8 cellular contexts compared by ENCODE assay signal in genomic region chr1:74673351-74674111, GRCh38. TPM values are rescaled to one million over a fixed set of nuclear protein-coding genes. Genes with fewer than 3 reads are reported as not detected.
DNase-seq lines count a peak whose midpoint lies in the region; ATAC-seq, FAIRE-seq and TF ChIP-seq lines count a peak whose summit lies in the region.

Gene ERICH3, minus strand, starts transcription at chr1:74673792. Its CDS starts 273 bp downstream, at chr1:74673519.

- FAIRE-seq in GM12891 (lab: Jason Lieb, UNC): peak; percentile 28
- FAIRE-seq in keratinocyte (lab: Jason Lieb, UNC): no peak

- WGBS in thyroid gland, 2 donors: 4 to 5% methylated on average over 31 to 42 of the region's 44 CpGs

- H3K27ac ChIP-seq in WERI-Rb-1: peak within 1 kb of the TSS; percentile 37; the same call in 1 of the 2 replicates
- no peak within 1 kb of the TSS for H3K27ac ChIP-seq in keratinocyte (ENCODE audit: control insufficient read depth, insufficient read depth, low read length)
- H3K27ac ChIP-seq in thyroid gland: no peak within 1 kb of the TSS

- H3K4me3 ChIP-seq in WERI-Rb-1 (ENCODE audit: low read depth, low read length) (peak within 1 kb of the TSS; percentile 59), keratinocyte (ENCODE audit: control insufficient read depth in 2 of 3, extremely low read depth in 1 of 3, insufficient read depth in 2 of 3, low read depth in 1 of 3, low read length in 3 of 3) (no peak within 1 kb of the TSS), thyroid gland (replicated peaks in 1 of 3) (peak within 1 kb of the TSS in 2 of 3 donors; percentile 9 to 24)

- no peaks in the 10 kb centered on the region for H3K4me1 ChIP-seq in keratinocyte (ENCODE audit: control insufficient read depth, extremely low read depth, insufficient read depth, low read length)
- H3K4me1 ChIP-seq in thyroid gland: peaks cover 0 to 7% of the 10 kb centered on the region in 2 donors

- dilution Hi-C loops in keratinocyte (cut with MboI; ENCODE audit: extremely low pct_ligation_motif_present, low sequenced_read_pairs): no loop called here

- intact Hi-C loops in thyroid gland (cut with DNase I): no loop called here

- DNase-seq in GM12891 (ENCODE audit: insufficient read length, low spot score) (no peak), WERI-Rb-1 (peak; percentile 44), keratinocyte (ENCODE audit: low read depth, low spot score) (no peak), thyroid gland (peak; percentile 8 to 10), RPMI8226 (no peak), SW480 (ENCODE audit: low spot score) (no peak)

- TF ChIP-seq CTCF in WERI-Rb-1 (IDR thresholded peaks at IDR 0.05; ENCODE audit: low read depth, low read length): no peak
- TF ChIP-seq CTCF in keratinocyte (optimal IDR thresholded peaks at IDR 0.05 in 1 of 3, IDR thresholded peaks at IDR 0.05 in 1 of 3, conservative IDR thresholded peaks at IDR 0.05 in 1 of 3; ENCODE audit: extremely low read depth in 1 of 3, insufficient read depth in 2 of 3, low read length in 3 of 3): no peak
- TF ChIP-seq CTCF in thyroid gland (IDR thresholded peaks at IDR 0.05): no peak

- peak; percentile 66 for ATAC-seq in HG02610 (IDR thresholded peaks at IDR 0.05; ENCODE audit: unreplicated experiment)
- no peak for ATAC-seq in GM18519 (IDR thresholded peaks at IDR 0.05; ENCODE audit: low FRiP score, unreplicated experiment)

- H3K36me3 ChIP-seq in WERI-Rb-1 (no peaks in the 10 kb centered on the region), keratinocyte (ENCODE audit: control insufficient read depth in 2 of 2, extremely low read depth in 1 of 2, insufficient read depth in 2 of 2, low read length in 2 of 2) (no peaks in the 10 kb centered on the region), thyroid gland (no peaks in the 10 kb centered on the region)

- H3K27me3 ChIP-seq in WERI-Rb-1 (ENCODE audit: insufficient read depth, low read depth, severe bottlenecking): no peaks in the 10 kb centered on the region
- H3K27me3 ChIP-seq in keratinocyte (ENCODE audit: control insufficient read depth, extremely low read depth, insufficient read depth, low read length): peaks cover 20% of the 10 kb centered on the region
- no peaks in the 10 kb centered on the region for H3K27me3 ChIP-seq in thyroid gland

- H3K4me2 ChIP-seq in keratinocyte (ENCODE audit: control insufficient read depth, extremely low read depth, insufficient read depth, low read depth, low read length): peak within 1 kb of the TSS; percentile 44

- H3K79me2 ChIP-seq in keratinocyte (ENCODE audit: control insufficient read depth, insufficient read depth, low read length): no peaks in the 10 kb centered on the region

- H3K9me3 ChIP-seq in WERI-Rb-1 (ENCODE audit: severe bottlenecking) (peaks cover 2% of the 10 kb centered on the region), keratinocyte (ENCODE audit: control insufficient read depth, low read depth, low read length) (no peaks in the 10 kb centered on the region), thyroid gland (no peaks in the 10 kb centered on the region)

- no peak within 1 kb of the TSS for H3K9ac ChIP-seq in keratinocyte (ENCODE audit: control insufficient read depth, extremely low read depth, insufficient read depth, low read length)

- no peaks in the 10 kb centered on the region for H4K20me1 ChIP-seq in keratinocyte (ENCODE audit: control insufficient read depth, extremely low read depth, insufficient read depth, low read length)

- TF ChIP-seq POLR2A in GM12891 (IDR thresholded peaks at IDR 0.05; ENCODE audit: low read depth, low read length): no peak
- TF ChIP-seq POLR2A in thyroid gland (IDR thresholded peaks at IDR 0.05): no peak

- no peaks in the 10 kb centered on the region for H3K9me1 ChIP-seq in keratinocyte (ENCODE audit: control insufficient read depth, extremely low read depth, insufficient read depth, low read length)

- H2AFZ ChIP-seq in keratinocyte (ENCODE audit: control insufficient read depth, low read length): no peak within 1 kb of the TSS

TF ChIP-seq in GM12891, 5 proteins besides CTCF, POLR2A, EP300 and RAD21:
- TF ChIP-seq POLR2AphosphoS5 (IDR thresholded peaks at IDR 0.05; ENCODE audit: low read depth, low read length): no peak
- no peak for TF ChIP-seq TAF1 (IDR thresholded peaks at IDR 0.05; ENCODE audit: low read depth, low read length)
- TF ChIP-seq POU2F2 (IDR thresholded peaks at IDR 0.05; ENCODE audit: low read depth, low read length): no peak
- no peak for TF ChIP-seq PAX5 (IDR thresholded peaks at IDR 0.05; ENCODE audit: insufficient read depth, low read length, severe bottlenecking)
- no peak for TF ChIP-seq SPI1 (IDR thresholded peaks at IDR 0.05; ENCODE audit: low read depth, low read length)
TF ChIP-seq in GM12891: peak in this region for 0.

RNA-seq across cellular contexts. Expression of gene ERICH3, which starts in this region (rescaled TPM):
- polyA plus RNA-seq in GM12891 (2012; ENCODE audit: low read depth, missing spikeins): 1.1 TPM
- not detected in 3 replicates for polyA plus RNA-seq in keratinocyte
- polyA plus RNA-seq in keratinocyte (2011; ENCODE audit: low read depth): not detected
- polyA plus RNA-seq in keratinocyte (2011; cell fraction: cytosol; rRNA removed): not detected in 2 replicates
- not detected in 2 replicates for polyA plus RNA-seq in keratinocyte (2011; cell fraction: nucleus; rRNA removed)
- polyA plus RNA-seq in keratinocyte (2012; ENCODE audit: low replicate concordance): not detected in 2 replicates
- 0.16 TPM in 1 of 3 replicates, not detected in the others for polyA minus RNA-seq in keratinocyte
- not detected for polyA minus RNA-seq in keratinocyte (2011; cell fraction: cytosol; rRNA and poly(A)+ RNA removed)
- not detected in 2 replicates for polyA minus RNA-seq in keratinocyte (2011; cell fraction: nucleus; rRNA and poly(A)+ RNA removed)
- under 1 TPM in 2 of 4 donors, not detected in 2; 0.11 to 0.40 TPM for total RNA-seq in thyroid gland

Comparison
In these comparisons a context has a peak if more than half of its experiments do, and no peak if none do; other contexts are left out.
1. Peak in DNase-seq and H3K4me3 ChIP-seq in thyroid gland; RNA of the gene not detected or under 1 TPM.